Comparison of ENCODE assay signal across 17 cellular contexts in genomic region chr10:69731698-69732097, GRCh38.
DNase-seq lines count a peak whose midpoint lies in the region; ATAC-seq and TF ChIP-seq lines count a peak whose summit lies in the region.
"Had no signal": no experiment of that assay in that cellular context is flagged by ENCODE, and none has a peak within 500 bp of the region (broad histone marks: within the 10 kb centered on the region; RNA-seq: fewer than 3 reads in every experiment).

No MANE protein-coding gene starts in this region.

- H2BK5ac ChIP-seq in neuronal stem cell (ENCODE audit: low read length), result no peak overlapping the region

- no peak overlapping the region for H3K9ac ChIP-seq in neuronal stem cell (ENCODE audit: low read depth, low read length, poor library complexity)

- no peak overlapping the region; the same call in 1 of the 2 replicates for H3K27ac Mint-ChIP-seq in HFFc6
- H3K27ac Mint-ChIP-seq: CD4-positive, CD25-positive, alpha-beta regulatory T cell had no signal

- TF ChIP-seq CTCF in coronary artery (IDR thresholded peaks at IDR 0.05), result no peak
- no peak for TF ChIP-seq CTCF in HFFc6 (IDR thresholded peaks at IDR 0.05)

- no peak overlapping the region for H4K8ac ChIP-seq in neuronal stem cell (ENCODE audit: low read depth, low read length)

- H2AK5ac ChIP-seq in neuronal stem cell (ENCODE audit: low read depth, low read length), result peak overlapping the region; percentile 74

- H2AFZ ChIP-seq in neuronal stem cell (ENCODE audit: low read length), result no peak overlapping the region
- H2AFZ ChIP-seq: PC-9 had no signal

- peak overlapping the region; percentile 49 for H2BK15ac ChIP-seq in neuronal stem cell (ENCODE audit: low read length)

- H3K18ac ChIP-seq in neuronal stem cell (ENCODE audit: low read length), result peak overlapping the region; percentile 84

- no peak overlapping the region for H4K91ac ChIP-seq in neuronal stem cell (ENCODE audit: low read depth, low read length, poor library complexity)

- ATAC-seq in right cardiac atrium, result no peak
- ATAC-seq in Right ventricle myocardium superior (ENCODE audit: poor library complexity), result no peak
- no peak for ATAC-seq in aorta (ENCODE audit: low FRiP score)
- ATAC-seq: K562 had no signal

- no peak overlapping the region for H2BK120ac ChIP-seq in neuronal stem cell (ENCODE audit: low read depth, low read length)

- H3K4me3 ChIP-seq in right cardiac atrium (ENCODE audit: low read length), result no peak overlapping the region
- H3K4me3 ChIP-seq in coronary artery, result no peak overlapping the region
- H3K4me3 ChIP-seq in neuronal stem cell (ENCODE audit: low read length in 2 of 2), result no peak overlapping the region
- H3K4me3 ChIP-seq in aorta (ENCODE audit: low read length in 2 of 2), result no peak overlapping the region
- H3K4me3 ChIP-seq: K562, PC-9 had no signal

- H3K4me2 ChIP-seq in neuronal stem cell (ENCODE audit: insufficient read depth, low read length, poor library complexity, severe bottlenecking), result no peak overlapping the region
- H3K4me2 ChIP-seq: PC-9 had no signal

- H3K14ac ChIP-seq in neuronal stem cell (ENCODE audit: low read length), result no peak overlapping the region

- intact Hi-C loops in right cardiac atrium (cut with DNase I) (loop anchor here in 1 of 4 donors (5.0 kb wide), 1 partner anchor 71 kb away; the partner anchor contains the start of gene COL13A1), Right ventricle myocardium superior (cut with DNase I) (no loop called here), aorta (cut with DNase I) (loop anchor here (5.0 kb wide), 1 partner anchor 71 kb away; the partner anchor contains the start of gene COL13A1 (in 2 of the 2)), posterior cingulate gyrus (cut with DNase I) (no loop called here)

- DNase-seq in right cardiac atrium (peak in 2 of 3 donors; percentile 49 to 57), Right ventricle myocardium superior (no peak), coronary artery (ENCODE audit: low spot score) (no peak), neuronal stem cell (ENCODE audit: low spot score) (no peak), aorta (no peak), HFFc6 (no peak), posterior cingulate gyrus (no peak), NCI-H2171 treated with DMSO at 0.1 percent for 48 hours (lab: John Stamatoyannopoulos, UW) (no peak)
- DNase-seq: AML-193; Caco-2; CD4-positive, CD25-positive, alpha-beta regulatory T cell; DMS153; NCI-H1417 treated with DMSO at 0.1 percent for 48 hours; NCI-H2171; NCI-H774; PC-9 had no signal

- no peak overlapping the region for H3K4me3 Mint-ChIP-seq in HFFc6
- H3K4me3 Mint-ChIP-seq: CD4-positive, CD25-positive, alpha-beta regulatory T cell had no signal

- H3K9me3 ChIP-seq in right cardiac atrium (ENCODE audit: control insufficient read depth, low read length), result no peaks in the 10 kb centered on the region
- H3K9me3 ChIP-seq in neuronal stem cell (replicated peaks in 1 of 2; ENCODE audit: control insufficient read depth in 2 of 2, insufficient read depth in 1 of 2, low read depth in 1 of 2, low read length in 2 of 2), result no peaks in the 10 kb centered on the region
- H3K9me3 ChIP-seq in aorta (ENCODE audit: control insufficient read depth, low read length), result no peaks in the 10 kb centered on the region

- H3K23ac ChIP-seq in neuronal stem cell (ENCODE audit: low read depth, low read length, poor library complexity), result peak overlapping the region; percentile 48

- no peaks in the 10 kb centered on the region for H3K9me3 Mint-ChIP-seq in HFFc6
- H3K9me3 Mint-ChIP-seq: CD4-positive, CD25-positive, alpha-beta regulatory T cell had no signal

- H3K4ac ChIP-seq in neuronal stem cell (ENCODE audit: low read length), result peak overlapping the region; percentile 92

- H3K79me1 ChIP-seq in neuronal stem cell (ENCODE audit: low read depth, low read length), result no peaks in the 10 kb centered on the region

- H3K27me3 Mint-ChIP-seq in HFFc6 (ENCODE audit: insufficient read depth), result peaks cover 7% of the 10 kb centered on the region
- H3K27me3 Mint-ChIP-seq: CD4-positive, CD25-positive, alpha-beta regulatory T cell had no signal

- WGBS in right cardiac atrium, result 92% methylated on average over 8 of the region's 8 CpGs
- no CpG with 5 or more reads among the region's 8 CpGs for WGBS in neuronal stem cell (ENCODE audit: extremely low coverage in 2 of 2, insufficient read length in 2 of 2, insufficient replicate concordance in 1 of 2), 2 donors
- WGBS in aorta, 2 donors, result 71 to 74% methylated on average over 8 of the region's 8 CpGs

- H3K4me1 ChIP-seq in right cardiac atrium (ENCODE audit: control insufficient read depth, insufficient read depth, low read length), result peaks cover 12% of the 10 kb centered on the region
- peaks cover 0 to 2% of the 10 kb centered on the region in 2 donors for H3K4me1 ChIP-seq in neuronal stem cell (ENCODE audit: control insufficient read depth in 2 of 2, insufficient read depth in 1 of 2, low read depth in 1 of 2, low read length in 2 of 2)
- H3K4me1 ChIP-seq in aorta (ENCODE audit: control insufficient read depth in 1 of 2, insufficient read depth in 2 of 2, low read length in 2 of 2), result peaks cover 0 to 3% of the 10 kb centered on the region in 2 donors
- H3K4me1 ChIP-seq: Caco-2 had no signal

- no peaks in the 10 kb centered on the region for H3K36me3 Mint-ChIP-seq in HFFc6 (ENCODE audit: low read depth)
- H3K36me3 Mint-ChIP-seq: CD4-positive, CD25-positive, alpha-beta regulatory T cell had no signal

- no peaks in the 10 kb centered on the region for H3K36me3 ChIP-seq in neuronal stem cell (replicated peaks in 1 of 2; ENCODE audit: control insufficient read depth in 2 of 2, insufficient read depth in 2 of 2, low read length in 2 of 2)
- H3K36me3 ChIP-seq in aorta (ENCODE audit: control insufficient read depth in 1 of 2, insufficient read depth in 2 of 2, low read length in 1 of 2), result no peaks in the 10 kb centered on the region

- H3K27me3 ChIP-seq in right cardiac atrium (ENCODE audit: control insufficient read depth, insufficient read depth) (no peaks in the 10 kb centered on the region), neuronal stem cell (ENCODE audit: control insufficient read depth in 3 of 3, insufficient read depth in 3 of 3, low read depth in 1 of 3, low read length in 3 of 3) (peaks cover 0 to 2% (median 0%) of the 10 kb centered on the region in 3 experiments), aorta (ENCODE audit: control insufficient read depth in 1 of 2, insufficient read depth in 2 of 2, low read length in 1 of 2) (no peaks in the 10 kb centered on the region)

- peaks cover 38% of the 10 kb centered on the region for H3K4me1 Mint-ChIP-seq in HFFc6 (ENCODE audit: low read depth)

- H3K27ac ChIP-seq in right cardiac atrium (ENCODE audit: low read length), result no peak overlapping the region
- peak overlapping the region; percentile 82 to 92 for H3K27ac ChIP-seq in coronary artery
- no peak overlapping the region for H3K27ac ChIP-seq in neuronal stem cell (replicated peaks; ENCODE audit: low read length)
- peak overlapping the region; percentile 7 to 93 for H3K27ac ChIP-seq in aorta (ENCODE audit: low read depth in 1 of 2, low read length in 2 of 2)
- H3K27ac ChIP-seq: PC-9 had no signal

- H2BK12ac ChIP-seq in neuronal stem cell (ENCODE audit: low read length), result peak overlapping the region; percentile 59

Comparison
In these comparisons a context has a peak if more than half of its experiments do, and no peak if none do; other contexts are left out.
1. DNase-seq: peak in right cardiac atrium (2 of 3); none in Right ventricle myocardium superior (single experiment), coronary artery (single experiment), neuronal stem cell (single experiment), aorta (0 of 2), HFFc6 (single experiment), posterior cingulate gyrus (0 of 10) and NCI-H2171 treated with DMSO at 0.1 percent for 48 hours (single experiment).
2. H3K27ac ChIP-seq: peak in coronary artery (2 of 2) and aorta (2 of 2); none in right cardiac atrium (single experiment) and neuronal stem cell (single experiment).
3. intact Hi-C loops: an anchor here in aorta (5.0 kb wide); none called in Right ventricle myocardium superior and posterior cingulate gyrus.